Comparison of ENCODE assay signal across 28 cellular contexts in genomic region chr14:60768602-60769001, GRCh38. TPM values are rescaled to one million over a fixed set of nuclear protein-coding genes. Genes with fewer than 3 reads are reported as not detected.
DNase-seq lines count a peak whose midpoint lies in the region; ATAC-seq, FAIRE-seq and TF ChIP-seq lines count a peak whose summit lies in the region.
"Had no signal": no experiment of that assay in that cellular context is flagged by ENCODE, and none has a peak within 500 bp of the region (broad histone marks: within the 10 kb centered on the region; RNA-seq: fewer than 3 reads in every experiment).

No MANE protein-coding gene starts in this region.

- POLR2A ChIA-PET in CD8-positive, alpha-beta T cell (lab: Charles Lee): interaction anchor here (0.6 kb wide), 1 partner anchor 13 kb away, joined by 3 read pairs; no protein-coding TSS in a partner anchor

- no peak overlapping the region for H3K4me3 Mint-ChIP-seq in CD8-positive, alpha-beta T cell
- H3K4me3 Mint-ChIP-seq: CD4-positive, alpha-beta memory T cell; T-helper 1 cell treated with Interleukin-12 subunit alpha and Interleukin-12 subunit beta and Interleukin-4 antibody, amounts not matched to agents 30 μg/mL and 1 μg/mL, for 36 hours had no signal

- intact Hi-C loops in CD8-positive, alpha-beta T cell (cut with DNase I, micrococcal nuclease): no loop called here

- no peaks in the 10 kb centered on the region for H3K36me3 Mint-ChIP-seq in CD8-positive, alpha-beta T cell

- no peaks in the 10 kb centered on the region for H3K4me1 ChIP-seq in CD8-positive, alpha-beta T cell (ENCODE audit: insufficient read depth, low read length)
- H3K4me1 ChIP-seq: A549, Caco-2, Peyer's patch had no signal

- CTCF ChIA-PET in CD8-positive, alpha-beta T cell (lab: Charles Lee): no interaction called here

- no peak for TF ChIP-seq POLR2A in H54 (IDR thresholded peaks at IDR 0.05; ENCODE audit: low read depth, low read length)

- TF ChIP-seq CTCF in fibroblast of mammary gland (conservative IDR thresholded peaks at IDR 0.05; ENCODE audit: control insufficient read depth, insufficient read depth, low read depth, low read length): no peak
- no peak for TF ChIP-seq CTCF in CD8-positive, alpha-beta T cell (IDR thresholded peaks at IDR 0.05)

- peak; percentile 45 for FAIRE-seq in H54 (lab: Jason Lieb, UNC)
- FAIRE-seq: A549, GM18507, H1 had no signal

- H3K27me3 Mint-ChIP-seq in CD8-positive, alpha-beta T cell (ENCODE audit: low read depth): no peaks in the 10 kb centered on the region
- H3K27me3 Mint-ChIP-seq: CD4-positive, alpha-beta memory T cell had no signal

- no peaks in the 10 kb centered on the region for H3K9me3 Mint-ChIP-seq in CD8-positive, alpha-beta T cell
- H3K9me3 Mint-ChIP-seq: CD4-positive, alpha-beta memory T cell; T-helper 1 cell treated with Interleukin-12 subunit alpha and Interleukin-12 subunit beta and Interleukin-4 antibody, amounts not matched to agents 30 μg/mL and 1 μg/mL, for 36 hours had no signal

- no peak overlapping the region for H3K4me3 ChIP-seq in fibroblast of mammary gland (ENCODE audit: control insufficient read depth, low read depth, low read length)
- H3K4me3 ChIP-seq in CD8-positive, alpha-beta T cell (ENCODE audit: low read depth, low read length): no peak overlapping the region
- H3K4me3 ChIP-seq: A549, MG63, Peyer's patch had no signal

- peaks cover 17% of the 10 kb centered on the region for H3K4me1 Mint-ChIP-seq in CD8-positive, alpha-beta T cell (ENCODE audit: low read depth)

- no peak overlapping the region for H3K27ac ChIP-seq in CD8-positive, alpha-beta T cell (ENCODE audit: low read depth, low read length)
- H3K27ac ChIP-seq: A549, Peyer's patch had no signal

- no peaks in the 10 kb centered on the region for H3K9me3 ChIP-seq in CD8-positive, alpha-beta T cell (ENCODE audit: low read length)
- H3K9me3 ChIP-seq: A549, Caco-2, MG63, Peyer's patch, SK-N-SH had no signal

- H3K36me3 ChIP-seq in CD8-positive, alpha-beta T cell (ENCODE audit: insufficient read depth, low read length): no peaks in the 10 kb centered on the region
- H3K36me3 ChIP-seq: MG63, Peyer's patch had no signal

- no peak for ATAC-seq in GM21619 (IDR thresholded peaks at IDR 0.05; ENCODE audit: unreplicated experiment)
- no peak for ATAC-seq in CD8-positive, alpha-beta T cell
- ATAC-seq: A549 had no signal

- no peak for DNase-seq in H54 (ENCODE audit: insufficient read length, low spot score)
- DNase-seq in RKO (ENCODE audit: low spot score): peak; percentile 28
- DNase-seq in fibroblast of mammary gland (ENCODE audit: low read depth): peak; percentile 31
- peak; percentile 28 for DNase-seq in renal cortical epithelial cell (ENCODE audit: low read depth)
- DNase-seq in activated naive CD4-positive, alpha-beta T cell treated with anti-CD3 and anti-CD28 coated beads, Interleukin-2, amount 50 U/mL, for 16 hours: no peak
- no peak for DNase-seq in NCI-H1417 (lab: John Stamatoyannopoulos, UW)
- no peak for DNase-seq in CD8-positive, alpha-beta T cell
- DNase-seq: AML-193; C1 segment of cervical spinal cord; Caco-2; CD4-positive, alpha-beta memory T cell; DMS79; KG1; MG63; NCI-H1694; NCI-H2081; NCI-H2171; NCI-H226; NCI-H510A; NCI-H69; Peyer's patch; SK-N-SH; SW 1271 had no signal

- no peaks in the 10 kb centered on the region for H3K27me3 ChIP-seq in CD8-positive, alpha-beta T cell (ENCODE audit: insufficient read depth, low read length)
- H3K27me3 ChIP-seq: MG63, Peyer's patch had no signal

- no peak overlapping the region for H3K27ac Mint-ChIP-seq in CD8-positive, alpha-beta T cell
- H3K27ac Mint-ChIP-seq: CD4-positive, alpha-beta memory T cell; T-helper 1 cell treated with Interleukin-12 subunit alpha and Interleukin-12 subunit beta and Interleukin-4 antibody, amounts not matched to agents 30 μg/mL and 1 μg/mL, for 36 hours had no signal

RNA-seq across cellular contexts. Expression of gene MNAT1, which starts 34.0 kb away (rescaled TPM):
- 60.7 and 116 TPM in 2 replicates for total RNA-seq in renal cortical epithelial cell
- 10 to 100 TPM; 12.0 to 14.5 TPM for total RNA-seq in CD8-positive, alpha-beta T cell

RNA-seq across cellular contexts. Expression of gene SIX4, which starts 44.5 kb away (rescaled TPM):
- total RNA-seq in renal cortical epithelial cell: 5.6 and 11.3 TPM in 2 replicates
- not detected for total RNA-seq in CD8-positive, alpha-beta T cell
- total RNA-seq: CD4-positive, alpha-beta memory T cell had no signal

Comparison
In these comparisons a context has a peak if more than half of its experiments do, and no peak if none do; other contexts are left out.
1. DNase-seq: peak in RKO (single experiment), fibroblast of mammary gland (single experiment) and renal cortical epithelial cell (single experiment); none in H54 (single experiment), activated naive CD4-positive, alpha-beta T cell treated with anti-CD3 and anti-CD28 coated beads, Interleukin-2, amount 50 U/mL, for 16 hours (single experiment), NCI-H1417 (0 of 3) and CD8-positive, alpha-beta T cell (0 of 7).